8 cellular contexts compared by ENCODE assay signal in the genomic region with DNA sequence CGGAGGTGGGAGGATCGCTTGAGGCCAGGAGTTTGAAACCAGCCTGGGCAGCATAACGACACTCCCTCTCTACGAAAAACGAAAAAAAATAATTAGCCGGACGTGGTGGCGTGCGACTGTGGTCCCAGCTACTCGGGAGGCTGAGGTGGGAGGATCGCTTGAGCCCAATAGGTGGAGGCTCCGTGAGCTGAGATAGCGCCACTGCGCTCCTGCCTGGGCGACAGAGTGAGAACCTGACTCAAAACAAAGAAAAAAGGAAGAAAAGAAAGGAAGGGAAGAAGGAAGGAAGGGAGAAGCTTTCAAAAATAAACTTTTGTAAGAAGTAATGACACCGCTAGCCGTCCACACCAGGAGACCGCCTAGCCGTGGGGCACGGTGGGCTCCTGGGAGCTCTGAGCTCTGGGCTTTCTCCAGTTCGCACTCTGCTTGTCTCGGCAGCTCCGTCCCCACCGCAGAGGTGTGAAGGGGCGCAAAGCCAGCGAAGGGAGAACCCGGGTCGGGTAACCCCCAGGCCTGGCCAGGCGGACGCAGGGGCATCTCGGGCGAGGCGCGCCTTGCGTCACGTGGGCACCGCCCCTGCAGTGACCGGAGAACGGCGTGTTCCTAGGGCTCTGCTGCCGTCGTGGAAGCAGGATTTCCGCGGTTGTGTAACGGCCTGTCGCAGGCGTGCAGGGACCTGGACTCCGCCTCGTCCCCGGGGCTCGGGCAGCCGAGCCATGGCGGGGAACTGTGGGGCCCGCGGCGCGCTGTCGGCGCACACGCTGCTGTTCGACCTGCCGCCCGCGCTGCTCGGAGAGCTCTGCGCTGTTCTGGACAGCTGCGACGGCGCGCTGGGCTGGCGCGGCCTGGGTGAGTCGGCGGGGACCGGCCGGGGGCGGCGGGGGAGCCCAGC. TPM values are rescaled to one million over a fixed set of nuclear protein-coding genes. Genes with fewer than 3 reads are reported as not detected.
A peak's percentile ranks its signal among the peaks of the same experiment; 100 is the strongest.
DNase-seq lines count a peak whose midpoint lies in the region; ATAC-seq lines count a peak whose summit lies in the region.

TSS of gene IRAK3 (plus strand) at position 631 of the 892 bp plus-strand sequence. CDS start at position 717, 86 bp downstream.

- peak; percentile 25 for DNase-seq in DMS153 treated with DMSO at 0.1 percent for 48 hours (lab: John Stamatoyannopoulos, UW; ENCODE audit: unreplicated experiment)
- peak; percentile 55 for DNase-seq in activated CD4-positive, alpha-beta T cell treated with anti-CD3 and anti-CD28 coated beads for 36 hours
- peak; percentile 58 for DNase-seq in mesendoderm

- H3K9me3 Mint-ChIP-seq in activated CD4-positive, alpha-beta T cell treated with anti-CD3 and anti-CD28 coated beads for 36 hours (ENCODE audit: low read depth): peaks cover 2% of the 10 kb centered on the region
- peaks cover 5% of the 10 kb centered on the region for H3K9me3 Mint-ChIP-seq in stimulated activated naive CD8-positive, alpha-beta T cell treated with anti-CD3 and anti-CD28 coated beads, Interleukin-15, Interleukin-2, amounts not matched to agents 100 ng/mL and 50 ng/mL, for 24 hours

- H3K27ac ChIP-seq in mesendoderm (ENCODE audit: low read depth, low read length): no peak within 1 kb of the TSS

- CTCF ChIA-PET in activated CD4-positive, alpha-beta T cell treated with anti-CD3 and anti-CD28 coated beads for 36 hours (lab: Charles Lee): interaction anchor here (0.6 to 1.5 kb wide), 3 partner anchors 9 to 12 kb away, joined by 3 to 6 read pairs (median 4); no protein-coding TSS in a partner anchor

- H3K4me3 Mint-ChIP-seq in activated CD4-positive, alpha-beta T cell treated with anti-CD3 and anti-CD28 coated beads for 36 hours: peak within 1 kb of the TSS; percentile 66
- H3K4me3 Mint-ChIP-seq in stimulated activated naive CD8-positive, alpha-beta T cell treated with anti-CD3 and anti-CD28 coated beads, Interleukin-15, Interleukin-2, amounts not matched to agents 100 ng/mL and 50 ng/mL, for 24 hours: peak within 1 kb of the TSS; percentile 75

- POLR2A ChIA-PET in activated CD4-positive, alpha-beta T cell treated with anti-CD3 and anti-CD28 coated beads for 36 hours (lab: Charles Lee): no interaction called here

- H3K4ac ChIP-seq in mesendoderm (ENCODE audit: low read depth, low read length): peak within 1 kb of the TSS; percentile 83

- peaks cover 5% of the 10 kb centered on the region for H3K36me3 Mint-ChIP-seq in activated CD4-positive, alpha-beta T cell treated with anti-CD3 and anti-CD28 coated beads for 36 hours (ENCODE audit: low read depth)
- H3K36me3 Mint-ChIP-seq in stimulated activated naive CD8-positive, alpha-beta T cell treated with anti-CD3 and anti-CD28 coated beads, Interleukin-15, Interleukin-2, amounts not matched to agents 100 ng/mL and 50 ng/mL, for 24 hours (ENCODE audit: low read depth): no peaks in the 10 kb centered on the region

- H3K27ac Mint-ChIP-seq in activated CD4-positive, alpha-beta T cell treated with anti-CD3 and anti-CD28 coated beads for 36 hours: no peak within 1 kb of the TSS
- peak within 1 kb of the TSS; percentile 74 for H3K27ac Mint-ChIP-seq in stimulated activated naive CD8-positive, alpha-beta T cell treated with anti-CD3 and anti-CD28 coated beads, Interleukin-15, Interleukin-2, amounts not matched to agents 100 ng/mL and 50 ng/mL, for 24 hours

- WGBS in mesendoderm (ENCODE audit: extremely low coverage, insufficient coverage, low lambda C conversion rate): no CpG with 5 or more reads among the region's 78 CpGs

- no peaks in the 10 kb centered on the region for H3K79me1 ChIP-seq in mesendoderm (ENCODE audit: low read length)

- H3K4me2 ChIP-seq in mesendoderm (ENCODE audit: low read length): peak within 1 kb of the TSS; percentile 84

- H3K9me3 ChIP-seq in endocrine pancreas (ENCODE audit: control insufficient read depth, low read length): no peaks in the 10 kb centered on the region

- H3K9ac ChIP-seq in endocrine pancreas (ENCODE audit: control insufficient read depth, insufficient read depth, low read length): no peak within 1 kb of the TSS
- H3K9ac ChIP-seq in mesendoderm (ENCODE audit: low read length): peak within 1 kb of the TSS; percentile 72

- H3K18ac ChIP-seq in mesendoderm (ENCODE audit: low read length): peak within 1 kb of the TSS; percentile 13

- no peak within 1 kb of the TSS for H2BK15ac ChIP-seq in mesendoderm (replicated peaks; ENCODE audit: low read depth)

- H3K4me1 Mint-ChIP-seq in activated CD4-positive, alpha-beta T cell treated with anti-CD3 and anti-CD28 coated beads for 36 hours: peaks cover 7% of the 10 kb centered on the region
- peaks cover 10% of the 10 kb centered on the region for H3K4me1 Mint-ChIP-seq in stimulated activated naive CD8-positive, alpha-beta T cell treated with anti-CD3 and anti-CD28 coated beads, Interleukin-15, Interleukin-2, amounts not matched to agents 100 ng/mL and 50 ng/mL, for 24 hours (ENCODE audit: low read depth)

- H3K27me3 ChIP-seq in endocrine pancreas (ENCODE audit: control insufficient read depth, insufficient read depth, low read length): no peaks in the 10 kb centered on the region
- H3K27me3 ChIP-seq in mesendoderm (ENCODE audit: insufficient read depth, low read length, poor library complexity): no peaks in the 10 kb centered on the region

- ATAC-seq in GM19452 (IDR thresholded peaks at IDR 0.05; ENCODE audit: unreplicated experiment) (peak; percentile 66), HG03558 (IDR thresholded peaks at IDR 0.05; ENCODE audit: extremely low read depth, unreplicated experiment) (peak; percentile 32), GM19328 (IDR thresholded peaks at IDR 0.05; ENCODE audit: unreplicated experiment) (no peak)
- ATAC-seq in activated CD4-positive, alpha-beta T cell treated with anti-CD3 and anti-CD28 coated beads for 36 hours: peak; percentile 83

- no peak within 1 kb of the TSS for H4K5ac ChIP-seq in mesendoderm (ENCODE audit: low read length)

- no peaks in the 10 kb centered on the region for H3K4me1 ChIP-seq in endocrine pancreas (ENCODE audit: control insufficient read depth, insufficient read depth, low read length)
- H3K4me1 ChIP-seq in mesendoderm (ENCODE audit: control insufficient read depth, low read depth, low read length): no peaks in the 10 kb centered on the region

- no peaks in the 10 kb centered on the region for H3K79me2 ChIP-seq in mesendoderm (ENCODE audit: control insufficient read depth, insufficient read depth, low read length)

- peak within 1 kb of the TSS; percentile 76 for H3K23ac ChIP-seq in mesendoderm (ENCODE audit: low read length)

- no peak within 1 kb of the TSS for H2BK120ac ChIP-seq in mesendoderm (ENCODE audit: low read depth, low read length)

- no peak within 1 kb of the TSS for H2BK5ac ChIP-seq in mesendoderm (ENCODE audit: low read length)

- intact Hi-C loops in activated CD4-positive, alpha-beta T cell treated with anti-CD3 and anti-CD28 coated beads for 36 hours (cut with DNase I, micrococcal nuclease): no loop called here

- H3K27me3 Mint-ChIP-seq in activated CD4-positive, alpha-beta T cell treated with anti-CD3 and anti-CD28 coated beads for 36 hours: peaks cover 37% of the 10 kb centered on the region
- H3K27me3 Mint-ChIP-seq in stimulated activated naive CD8-positive, alpha-beta T cell treated with anti-CD3 and anti-CD28 coated beads, Interleukin-15, Interleukin-2, amounts not matched to agents 100 ng/mL and 50 ng/mL, for 24 hours: peaks cover 54% of the 10 kb centered on the region

- H2AK5ac ChIP-seq in mesendoderm (ENCODE audit: low read length): no peak within 1 kb of the TSS

- H3K36me3 ChIP-seq in endocrine pancreas (ENCODE audit: control insufficient read depth, insufficient read depth, low read length) (no peaks in the 10 kb centered on the region), mesendoderm (ENCODE audit: control insufficient read depth, insufficient read depth, low read length) (no peaks in the 10 kb centered on the region)

- H4K8ac ChIP-seq in mesendoderm (ENCODE audit: low read depth, low read length): peak within 1 kb of the TSS; percentile 42

- peak within 1 kb of the TSS; percentile 7 for H3K4me3 ChIP-seq in endocrine pancreas (ENCODE audit: control insufficient read depth, insufficient read depth, low read length)
- peak within 1 kb of the TSS; percentile 33 for H3K4me3 ChIP-seq in mesendoderm (ENCODE audit: low read length)

- peak within 1 kb of the TSS; percentile 93 for H3K56ac ChIP-seq in mesendoderm (ENCODE audit: low read length)

RNA-seq across cellular contexts. Expression of gene IRAK3, which starts in this region (rescaled TPM):
- 1 to 10 TPM in 1 of 2 experiments, under 1 TPM in 1; 0.82 to 1.1 TPM for total RNA-seq in activated CD4-positive, alpha-beta T cell treated with anti-CD3 and anti-CD28 coated beads for 36 hours
- polyA plus RNA-seq in mesendoderm (2013, experiment 1 of 2): 1.7 TPM
- polyA plus RNA-seq in mesendoderm (2013, experiment 2 of 2): 1.9 TPM
